ENCODE assay signal across 9 cellular contexts in genomic region chr5:139275536-139276297, GRCh38. TPM values are rescaled to one million over a fixed set of nuclear protein-coding genes. Genes with fewer than 3 reads are reported as not detected.
DNase-seq lines count a peak whose midpoint lies in the region; ATAC-seq and TF ChIP-seq lines count a peak whose summit lies in the region.
"Had no signal": no experiment of that assay in that cellular context is flagged by ENCODE, and none has a peak within 500 bp of the region (broad histone marks: within the 10 kb centered on the region; RNA-seq: fewer than 3 reads in every experiment).

No MANE protein-coding gene starts in this region.

- no peak overlapping the region for H3K9ac ChIP-seq in fibroblast of lung (ENCODE audit: insufficient read depth, low read length)

- no peak for TF ChIP-seq EP300 in stomach (IDR thresholded peaks at IDR 0.05)
- no peak for TF ChIP-seq EP300 in gastroesophageal sphincter (IDR thresholded peaks at IDR 0.05)

- H3K36me3 Mint-ChIP-seq in T-cell: peaks cover 8% of the 10 kb centered on the region

- H3K27ac ChIP-seq in left ventricle myocardium inferior (replicated peaks) (peak overlapping the region; percentile 41), heart right ventricle (peak overlapping the region in 4 of 10 donors; percentile 7 to 79 (median 14)), fibroblast of lung (ENCODE audit: insufficient read depth, low read length) (no peak overlapping the region), stomach (peak overlapping the region; percentile 34 to 87 (median 85)), gastroesophageal sphincter (no peak overlapping the region), SJCRH30 (no peak overlapping the region)

- POLR2A ChIA-PET in T-cell (lab: Charles Lee): interaction anchor here in 1 of 2 donors (0.6 to 1.8 kb wide), 3 partner anchors 18 to 28 kb away, joined by 3 to 9 read pairs (median 4); partner anchors contain the start of gene MATR3

- H3K9me3 Mint-ChIP-seq in T-cell: no peaks in the 10 kb centered on the region

- CTCF ChIA-PET in T-cell (lab: Charles Lee): interaction anchor here (0.5 to 1.9 kb wide), 4 partner anchors 29 to 488 kb away, joined by 3 to 5 read pairs (median 4); no protein-coding TSS in a partner anchor

- intact Hi-C loops in left ventricle myocardium inferior (cut with micrococcal nuclease) (no loop called here), heart right ventricle (cut with DNase I) (no loop called here), stomach (cut with DNase I; ENCODE audit: low total_unique reads) (no loop called here)

- H3K27me3 Mint-ChIP-seq in T-cell: no peaks in the 10 kb centered on the region

- TF ChIP-seq POLR2A in stomach (IDR thresholded peaks at IDR 0.05) (no peak), gastroesophageal sphincter (IDR thresholded peaks at IDR 0.05) (no peak)

- H3K4me2 ChIP-seq in fibroblast of lung (ENCODE audit: extremely low read depth, insufficient read depth, low read length): peak overlapping the region; percentile 72

- no peaks in the 10 kb centered on the region for H3K27me3 ChIP-seq in left ventricle myocardium inferior (ENCODE audit: low read depth)
- H3K27me3 ChIP-seq in heart right ventricle: no peaks in the 10 kb centered on the region
- H3K27me3 ChIP-seq in fibroblast of lung (ENCODE audit: control insufficient read depth, insufficient read depth, low read length): no peaks in the 10 kb centered on the region
- no peaks in the 10 kb centered on the region for H3K27me3 ChIP-seq in stomach
- no peaks in the 10 kb centered on the region for H3K27me3 ChIP-seq in gastroesophageal sphincter
- no peaks in the 10 kb centered on the region for H3K27me3 ChIP-seq in SJCRH30

- H3K36me3 ChIP-seq in left ventricle myocardium inferior (peaks cover 22% of the 10 kb centered on the region), heart right ventricle (peaks cover 0 to 38% (median 13%) of the 10 kb centered on the region in 9 donors), fibroblast of lung (ENCODE audit: control insufficient read depth, insufficient read depth, low read length) (peaks cover 3% of the 10 kb centered on the region), stomach (peaks cover 6 to 31% (median 28%) of the 10 kb centered on the region in 4 donors), gastroesophageal sphincter (peaks cover 0 to 32% of the 10 kb centered on the region in 2 donors), SJCRH30 (peaks cover 49% of the 10 kb centered on the region)

- H3K9me3 ChIP-seq in left ventricle myocardium inferior (replicated peaks) (no peaks in the 10 kb centered on the region), heart right ventricle (no peaks in the 10 kb centered on the region), fibroblast of lung (ENCODE audit: control insufficient read depth, insufficient read depth, low read depth, low read length) (no peaks in the 10 kb centered on the region), stomach (no peaks in the 10 kb centered on the region), gastroesophageal sphincter (no peaks in the 10 kb centered on the region), SJCRH30 (replicated peaks) (no peaks in the 10 kb centered on the region)

- H3K4me3 ChIP-seq in left ventricle myocardium inferior (peak overlapping the region; percentile 3), heart right ventricle (peak overlapping the region in 1 of 10 donors; percentile 65), fibroblast of lung (replicated peaks in 1 of 4; ENCODE audit: control extremely low read depth in 1 of 4, insufficient read depth in 1 of 4, low read depth in 3 of 4, low read length in 4 of 4) (peak overlapping the region; percentile 12 to 44 (median 29)), stomach (peak overlapping the region in 2 of 4 donors; percentile 54 to 63), gastroesophageal sphincter (no peak overlapping the region), SJCRH30 (no peak overlapping the region; the same call in 1 of the 2 replicates)

- H3K4me1 ChIP-seq in left ventricle myocardium inferior (peaks cover 67% of the 10 kb centered on the region), heart right ventricle (peaks cover 15 to 62% (median 41%) of the 10 kb centered on the region in 9 donors), fibroblast of lung (ENCODE audit: control insufficient read depth, extremely low read depth, insufficient read depth, low read length) (peaks cover 22% of the 10 kb centered on the region), stomach (peaks cover 29 to 65% (median 51%) of the 10 kb centered on the region in 4 donors), gastroesophageal sphincter (peaks cover 5 to 64% (median 15%) of the 10 kb centered on the region in 3 donors), SJCRH30 (peaks cover 6% of the 10 kb centered on the region)

- no peak for DNase-seq in left ventricle myocardium inferior
- no peak for DNase-seq in heart right ventricle
- no peak for DNase-seq in T-cell
- peak in 1 of 2 donors; percentile 17 for DNase-seq in fibroblast of lung (ENCODE audit: low read depth in 2 of 2)
- no peak for DNase-seq in stomach
- no peak for DNase-seq in NCI-H345 treated with DMSO at 0.1 percent for 48 hours (lab: John Stamatoyannopoulos, UW; ENCODE audit: unreplicated experiment)
- DNase-seq in SJCRH30: no peak
- DNase-seq: left cardiac atrium had no signal

- H2AFZ ChIP-seq in fibroblast of lung (ENCODE audit: low read length): no peak overlapping the region

- peak overlapping the region; percentile 52 to 70 (median 54) for H3K4me3 Mint-ChIP-seq in T-cell

- ATAC-seq in heart right ventricle: no peak
- ATAC-seq in T-cell (replicated peaks in 1 of 4): no peak
- no peak for ATAC-seq in gastroesophageal sphincter
- ATAC-seq: left cardiac atrium had no signal

- H3K4me1 Mint-ChIP-seq in T-cell: peaks cover 27 to 54% (median 46%) of the 10 kb centered on the region in 3 donors

- H3K79me2 ChIP-seq in fibroblast of lung (ENCODE audit: control insufficient read depth, insufficient read depth, low read length): peaks cover 27% of the 10 kb centered on the region

- H4K20me1 ChIP-seq in fibroblast of lung (ENCODE audit: control insufficient read depth, extremely low read depth, insufficient read depth, low read length): no peaks in the 10 kb centered on the region

- 81 to 84% methylated on average over 6 of the region's 6 CpGs for WGBS in heart right ventricle, 2 donors
- WGBS in stomach, 5 donors: 49 to 73% (median 59%) methylated on average over 6 of the region's 6 CpGs
- 94% methylated on average over 4 of the region's 6 CpGs; no CpG with 5 or more reads in 1 of the 2 donors for WGBS in gastroesophageal sphincter (ENCODE audit: low coverage in 1 of 2), 2 donors

- H3K27ac Mint-ChIP-seq in T-cell: peak overlapping the region; percentile 33 to 62

- TF ChIP-seq CTCF in left ventricle myocardium inferior (IDR thresholded peaks at IDR 0.05; ENCODE audit: borderline replicate concordance) (no peak), heart right ventricle (IDR thresholded peaks at IDR 0.05) (no peak), fibroblast of lung (conservative IDR thresholded peaks at IDR 0.05 in 1 of 2, IDR thresholded peaks at IDR 0.05 in 1 of 2; ENCODE audit: low read depth in 1 of 2, low read length in 2 of 2) (no peak), stomach (IDR thresholded peaks at IDR 0.05) (no peak), gastroesophageal sphincter (IDR thresholded peaks at IDR 0.05) (no peak)

RNA-seq across cellular contexts. Expression of gene MATR3, which starts 17.8 kb away (rescaled TPM):
- 121 TPM for total RNA-seq in left ventricle myocardium inferior
- 100 to 1,000 TPM; 122 to 209 (median 176) TPM for total RNA-seq in heart right ventricle
- 100 to 1,000 TPM in 1 of 2 donors, 10 to 100 TPM in 1; 86.8 to 134 TPM for polyA plus RNA-seq in heart right ventricle
- total RNA-seq in T-cell: 100 to 1,000 TPM; 187 to 359 (median 200) TPM
- total RNA-seq in fibroblast of lung: 183 and 275 TPM in 2 replicates
- polyA plus RNA-seq in fibroblast of lung: 167 and 175 TPM in 2 replicates
- polyA plus RNA-seq in fibroblast of lung (2012): 175 and 191 TPM in 2 replicates
- 142 and 162 TPM in 2 replicates for polyA minus RNA-seq in fibroblast of lung (ENCODE audit: low replicate concordance)
- total RNA-seq in stomach: 100 to 1,000 TPM in 4 of 5 donors, 10 to 100 TPM in 1; 73.6 to 352 (median 176) TPM
- 10 to 100 TPM; 68.2 to 86.0 (median 73.9) TPM for polyA plus RNA-seq in stomach
- total RNA-seq in gastroesophageal sphincter: 100 to 1,000 TPM; 194 to 326 (median 314) TPM
- 588 and 629 TPM in 2 replicates for total RNA-seq in SJCRH30 (2014; rRNA removed; shearing (Covaris generic))

Comparison
In these comparisons a context has a peak if more than half of its experiments do, and no peak if none do; other contexts are left out.
1. H3K27ac ChIP-seq: peak in left ventricle myocardium inferior (single experiment) and stomach (5 of 5); none in fibroblast of lung (single experiment), gastroesophageal sphincter (0 of 4) and SJCRH30 (single experiment).
2. H3K4me3 ChIP-seq: peak in left ventricle myocardium inferior (single experiment) and fibroblast of lung (4 of 4); none in gastroesophageal sphincter (0 of 2) and SJCRH30 (single experiment).